ENCODE assay signal across 13 cellular contexts in genomic region chr1:59549903-59550302, GRCh38.
DNase-seq lines count a peak whose midpoint lies in the region; ATAC-seq and TF ChIP-seq lines count a peak whose summit lies in the region.
"Had no signal": no experiment of that assay in that cellular context is flagged by ENCODE, and none has a peak within 500 bp of the region (broad histone marks: within the 10 kb centered on the region; RNA-seq: fewer than 3 reads in every experiment).

No MANE protein-coding gene starts in this region.

- peaks cover 0 to 2% (median 0%) of the 10 kb centered on the region in 9 donors for H3K9me3 Mint-ChIP-seq in naive thymus-derived CD8-positive, alpha-beta T cell

- peak overlapping the region; percentile 48 for H3K27ac ChIP-seq in hepatocyte
- peak overlapping the region in 7 of 8 donors; percentile 60 to 92 (median 77) for H3K27ac ChIP-seq in spleen

- DNase-seq in GM04504 (ENCODE audit: low read depth), result peak; percentile 65
- DNase-seq in amniotic epithelial cell (ENCODE audit: low read depth), result peak; percentile 96
- peak; percentile 41 for DNase-seq in hepatocyte (ENCODE audit: low spot score)
- no peak for DNase-seq in spleen
- DNase-seq in DMS 273 treated with DMSO at 0.1 percent for 48 hours (lab: John Stamatoyannopoulos, UW), result no peak
- DNase-seq in naive thymus-derived CD8-positive, alpha-beta T cell, result no peak
- no peak for DNase-seq in GM20000 (ENCODE audit: low spot score)
- DNase-seq: central memory CD4-positive, alpha-beta T cell; glutamatergic neuron; NCI-H187; stimulated activated CD8-positive, alpha-beta memory T cell treated with anti-CD3 and anti-CD28 coated beads, Interleukin-4, amount 100 ng/mL, for 48 hours had no signal

- H3K27ac Mint-ChIP-seq in naive thymus-derived CD8-positive, alpha-beta T cell, result no peak overlapping the region

- peaks cover 0 to 1% (median 0%) of the 10 kb centered on the region in 4 donors for H3K4me1 Mint-ChIP-seq in naive thymus-derived CD8-positive, alpha-beta T cell

- no peak overlapping the region for H3K4me2 ChIP-seq in hepatocyte

- H3K4me3 Mint-ChIP-seq in naive thymus-derived CD8-positive, alpha-beta T cell, result no peak overlapping the region

- no peak for TF ChIP-seq POLR2A in spleen (IDR thresholded peaks at IDR 0.05)

- no peaks in the 10 kb centered on the region for H3K27me3 Mint-ChIP-seq in naive thymus-derived CD8-positive, alpha-beta T cell

- TF ChIP-seq CTCF in hepatocyte (IDR thresholded peaks at IDR 0.05; ENCODE audit: poor library complexity), result no peak
- no peak for TF ChIP-seq CTCF in spleen (IDR thresholded peaks at IDR 0.05 in 8 of 11, conservative IDR thresholded peaks at IDR 0.05 in 3 of 11)
- no peak for TF ChIP-seq CTCF in GM20000 (IDR thresholded peaks at IDR 0.05; ENCODE audit: extremely low read depth, missing control alignments)

- no peaks in the 10 kb centered on the region for H4K20me1 ChIP-seq in hepatocyte (ENCODE audit: insufficient read depth, poor library complexity, severe bottlenecking)

- 38% methylated on average over 3 of the region's 3 CpGs for WGBS in hepatocyte (ENCODE audit: low lambda C conversion rate, missing lambda C conversion rate)
- WGBS in spleen, 5 donors, result 33 to 67% (median 46%) methylated on average over 3 of the region's 3 CpGs

- no peaks in the 10 kb centered on the region for H3K9me3 ChIP-seq in hepatocyte (ENCODE audit: low read depth)
- no peaks in the 10 kb centered on the region for H3K9me3 ChIP-seq in spleen

- H3K4me1 ChIP-seq in hepatocyte (ENCODE audit: insufficient read depth) (peaks cover 12% of the 10 kb centered on the region), spleen (peaks cover 0 to 14% (median 3%) of the 10 kb centered on the region in 6 donors)

- H3K27me3 ChIP-seq in hepatocyte (no peaks in the 10 kb centered on the region), spleen (replicated peaks in 1 of 7) (no peaks in the 10 kb centered on the region)

- H3K36me3 ChIP-seq in hepatocyte (replicated peaks; ENCODE audit: insufficient read depth, low read depth), result no peaks in the 10 kb centered on the region
- peaks cover 0 to 9% (median 0%) of the 10 kb centered on the region in 6 donors for H3K36me3 ChIP-seq in spleen

- H3K79me2 ChIP-seq in hepatocyte, result no peaks in the 10 kb centered on the region

- H2AFZ ChIP-seq in hepatocyte, result no peak overlapping the region

- H3K36me3 Mint-ChIP-seq in naive thymus-derived CD8-positive, alpha-beta T cell, result peaks cover 7 to 12% (median 12%) of the 10 kb centered on the region in 3 donors

- ATAC-seq in GM18909 (IDR thresholded peaks at IDR 0.05; ENCODE audit: poor library complexity, unreplicated experiment), result no peak
- no peak for ATAC-seq in naive thymus-derived CD8-positive, alpha-beta T cell

- intact Hi-C loops in spleen (cut with DNase I; ENCODE audit: low total_unique reads), result no loop called here

- H3K4me3 ChIP-seq in hepatocyte (no peak overlapping the region), spleen (peak overlapping the region in 1 of 8 donors; percentile 46)
- H3K4me3 ChIP-seq: skin epidermis had no signal

- no peaks in the 10 kb centered on the region for H3K9me2 ChIP-seq in hepatocyte (replicated peaks; ENCODE audit: insufficient read depth)

- POLR2A ChIA-PET in naive thymus-derived CD8-positive, alpha-beta T cell (lab: Charles Lee), result no interaction called here

Comparison
In these comparisons a context has a peak if more than half of its experiments do, and no peak if none do; other contexts are left out.
1. DNase-seq: peak in GM04504 (single experiment), amniotic epithelial cell (single experiment) and hepatocyte (single experiment); none in spleen (single experiment), DMS 273 treated with DMSO at 0.1 percent for 48 hours (single experiment), naive thymus-derived CD8-positive, alpha-beta T cell (0 of 10) and GM20000 (single experiment).